1 cellular context compared by ENCODE assay signal in genomic region chr5:178626484-178627258, GRCh38.
TF ChIP-seq lines count a peak whose summit lies in the region.

Gene CLK4, minus strand, starts transcription at chr5:178627050. Its CDS starts 3,634 bp downstream, at chr5:178623416.

TF ChIP-seq in HepG2, 621 proteins besides CTCF, POLR2A, EP300 and RAD21 (continued from another document and continues in another):
- TF ChIP-seq NONO (IDR thresholded peaks at IDR 0.05) = no peak
- TF ChIP-seq NONO (CRISPR knock-in tag; conservative IDR thresholded peaks at IDR 0.05) = peak; percentile 83
- TF ChIP-seq CENPX (CRISPR knock-in tag; IDR thresholded peaks at IDR 0.05) = no peak
- no peak for TF ChIP-seq GMEB2 (CRISPR knock-in tag; IDR thresholded peaks at IDR 0.05; ENCODE audit: low read depth)
- peak; percentile 51; the same call in 1 of the 2 replicates for TF ChIP-seq CEBPG (CRISPR knock-in tag; IDR thresholded peaks at IDR 0.05)
- peak; percentile 68; the same call in 1 of the 2 replicates for TF ChIP-seq ZNF614 (CRISPR knock-in tag; IDR thresholded peaks at IDR 0.05; ENCODE audit: borderline replicate concordance)
- TF ChIP-seq SPEN (CRISPR knock-in tag; IDR thresholded peaks at IDR 0.05; ENCODE audit: low read depth) = 0 out of 2 replicates have a peak, but pooled peaks have one; percentile 27
- TF ChIP-seq MTF2 (CRISPR knock-in tag; IDR thresholded peaks at IDR 0.05; ENCODE audit: borderline replicate concordance) = peak; percentile 38; the same call in 1 of the 2 replicates
- no peak for TF ChIP-seq PAF1 (CRISPR knock-in tag; IDR thresholded peaks at IDR 0.05)
- TF ChIP-seq TSC22D2 (CRISPR knock-in tag; IDR thresholded peaks at IDR 0.05; ENCODE audit: borderline replicate concordance) = no peak
- no peak for TF ChIP-seq REL (CRISPR knock-in tag; conservative IDR thresholded peaks at IDR 0.05)
- no peak for TF ChIP-seq HDAC6 (IDR thresholded peaks at IDR 0.05; ENCODE audit: low read depth, low read length)
- no peak for TF ChIP-seq ZFP36L2 (CRISPR knock-in tag; IDR thresholded peaks at IDR 0.05)
- TF ChIP-seq TBL1XR1 (IDR thresholded peaks at IDR 0.05; ENCODE audit: borderline replicate concordance, low read length, partially characterized antibody) = no peak
- no peak; the same call in 1 of the 2 replicates for TF ChIP-seq BCL6 (CRISPR knock-in tag; IDR thresholded peaks at IDR 0.05)
- TF ChIP-seq ZNF878 (CRISPR knock-in tag; IDR thresholded peaks at IDR 0.05) = no peak
- no peak for TF ChIP-seq ZBTB37 (CRISPR knock-in tag; IDR thresholded peaks at IDR 0.05)
- no peak for TF ChIP-seq ZNF720 (CRISPR knock-in tag; IDR thresholded peaks at IDR 0.05)
- TF ChIP-seq NFIC (IDR thresholded peaks at IDR 0.05; ENCODE audit: low read length) = no peak
- TF ChIP-seq ZNF646 (CRISPR knock-in tag; IDR thresholded peaks at IDR 0.05) = peak; percentile 50; the same call in 1 of the 2 replicates
- no peak; the same call in 1 of the 2 replicates for TF ChIP-seq ELF1 (CRISPR knock-in tag; IDR thresholded peaks at IDR 0.05)
- no peak for TF ChIP-seq FOXP1 (IDR thresholded peaks at IDR 0.05)
- TF ChIP-seq FOXP1 (CRISPR knock-in tag; IDR thresholded peaks at IDR 0.05) = no peak
- TF ChIP-seq ZNF264 (CRISPR knock-in tag; IDR thresholded peaks at IDR 0.05) = no peak; the same call in 1 of the 2 replicates
- 0 out of 2 replicates have a peak, but pooled peaks have one; percentile 14 for TF ChIP-seq ZBTB38 (CRISPR knock-in tag; IDR thresholded peaks at IDR 0.05)
- peak; percentile 60; the same call in 1 of the 2 replicates for TF ChIP-seq ARHGAP35 (CRISPR knock-in tag; IDR thresholded peaks at IDR 0.05; ENCODE audit: borderline replicate concordance)
- 0 out of 2 replicates have a peak, but pooled peaks have one; percentile 54 for TF ChIP-seq BORCS8-MEF2B (CRISPR knock-in tag; IDR thresholded peaks at IDR 0.05)
- peak; percentile 12 for TF ChIP-seq ZNF883 (CRISPR knock-in tag; IDR thresholded peaks at IDR 0.05; ENCODE audit: not compliant biosample characterization)
- no peak; the same call in 1 of the 2 replicates for TF ChIP-seq ZNF703 (CRISPR knock-in tag; IDR thresholded peaks at IDR 0.05; ENCODE audit: borderline replicate concordance)
- peak in 1 of 2 experiments; percentile 59; a peak in 1 of 4 replicates for TF ChIP-seq KLF16 (CRISPR knock-in tag; IDR thresholded peaks at IDR 0.05)
- no peak for TF ChIP-seq ISX (CRISPR knock-in tag; conservative IDR thresholded peaks at IDR 0.05)
- TF ChIP-seq THRA (CRISPR knock-in tag; IDR thresholded peaks at IDR 0.05; ENCODE audit: borderline replicate concordance) = peak; percentile 47; the same call in 1 of the 2 replicates
- TF ChIP-seq SIN3A (IDR thresholded peaks at IDR 0.05; ENCODE audit: borderline replicate concordance, low read depth, low read length) = no peak; the same call in 1 of the 2 replicates
- TF ChIP-seq E2F2 (CRISPR knock-in tag; IDR thresholded peaks at IDR 0.05; ENCODE audit: borderline replicate concordance) = peak; percentile 79; the same call in 1 of the 2 replicates
- no peak for TF ChIP-seq ZNF3 (CRISPR knock-in tag; IDR thresholded peaks at IDR 0.05)
- TF ChIP-seq ZNF530 (CRISPR knock-in tag; IDR thresholded peaks at IDR 0.05; ENCODE audit: low read depth) = no peak
- TF ChIP-seq TCF12 (IDR thresholded peaks at IDR 0.05) = no peak
- no peak for TF ChIP-seq TCF12 (CRISPR knock-in tag; IDR thresholded peaks at IDR 0.05)
- no peak for TF ChIP-seq KAT2B (IDR thresholded peaks at IDR 0.05; ENCODE audit: borderline replicate concordance, low read depth, low read length)
- TF ChIP-seq ZNF83 (CRISPR knock-in tag; IDR thresholded peaks at IDR 0.05; ENCODE audit: borderline replicate concordance) = no peak
- TF ChIP-seq GLMP (CRISPR knock-in tag; IDR thresholded peaks at IDR 0.05; ENCODE audit: borderline replicate concordance) = no peak
- TF ChIP-seq KLF15 (CRISPR knock-in tag; IDR thresholded peaks at IDR 0.05; ENCODE audit: borderline replicate concordance) = peak; percentile 29; the same call in 1 of the 2 replicates
- TF ChIP-seq POGK (CRISPR knock-in tag; conservative IDR thresholded peaks at IDR 0.05) = 0 out of 2 replicates have a peak, but pooled peaks have one; percentile 29
- 0 out of 2 replicates have a peak, but pooled peaks have one; percentile 74 for TF ChIP-seq ZNF558 (CRISPR knock-in tag; IDR thresholded peaks at IDR 0.05; ENCODE audit: borderline replicate concordance)
- peak; percentile 40 for TF ChIP-seq MED1 (CRISPR knock-in tag; IDR thresholded peaks at IDR 0.05)
- no peak for TF ChIP-seq DNMT3B (CRISPR knock-in tag; conservative IDR thresholded peaks at IDR 0.05)
- no peak for TF ChIP-seq ZBTB25 (CRISPR knock-in tag; IDR thresholded peaks at IDR 0.05)
- TF ChIP-seq ZNF282 (IDR thresholded peaks at IDR 0.05; ENCODE audit: partially characterized antibody) = no peak
- TF ChIP-seq ATF6 (CRISPR knock-in tag; conservative IDR thresholded peaks at IDR 0.05) = no peak
- no peak for TF ChIP-seq ZNF335 (CRISPR knock-in tag; IDR thresholded peaks at IDR 0.05)
